ENCODE assay signal across 1 cellular context in the genomic region with DNA sequence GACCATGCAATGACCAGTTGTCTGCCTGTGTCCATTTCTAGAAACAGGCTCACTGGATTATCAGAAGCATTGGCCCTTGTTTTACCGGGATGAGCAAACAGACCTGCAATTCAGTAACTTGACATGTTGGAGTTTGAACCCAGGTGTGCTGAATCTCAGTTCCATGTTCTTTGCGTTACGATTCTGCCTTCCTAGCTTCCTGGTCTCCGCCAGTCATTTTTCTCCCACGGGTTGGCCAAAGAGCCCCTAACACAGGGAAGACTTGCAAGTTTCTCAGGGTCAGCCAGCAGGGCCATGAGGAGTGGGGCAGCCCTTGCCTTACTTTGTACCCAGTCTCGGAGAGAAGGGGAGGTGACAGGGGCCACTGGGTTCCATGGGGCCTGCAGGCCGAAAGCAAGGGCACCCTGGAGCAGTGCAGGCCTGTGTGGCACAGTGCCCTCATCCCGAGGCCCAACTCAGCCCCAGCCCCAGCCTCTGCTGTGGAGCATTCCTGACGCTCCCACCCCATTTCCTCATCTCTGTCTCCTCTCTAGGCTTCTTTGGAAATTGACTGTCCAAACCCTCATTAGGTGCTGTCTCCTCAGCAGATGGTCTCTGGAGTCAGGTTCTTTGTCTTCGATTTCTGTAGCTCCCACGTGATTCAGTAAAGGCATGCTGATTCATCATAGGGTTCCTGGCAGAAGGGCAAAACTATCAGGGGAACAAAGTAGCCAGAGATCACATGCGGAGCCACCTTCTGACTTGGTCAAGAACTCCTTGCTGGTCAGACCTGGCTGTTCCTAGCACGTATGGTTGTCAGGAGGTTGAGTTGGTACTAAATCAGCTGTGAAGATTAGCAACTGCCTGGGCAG.
TF ChIP-seq lines count a peak whose summit lies in the region.

No MANE protein-coding gene starts in this region.

TF ChIP-seq in HepG2, 621 proteins besides CTCF, POLR2A, EP300 and RAD21 (continued from another document and continues in another):
- TF ChIP-seq, protein P1, sequence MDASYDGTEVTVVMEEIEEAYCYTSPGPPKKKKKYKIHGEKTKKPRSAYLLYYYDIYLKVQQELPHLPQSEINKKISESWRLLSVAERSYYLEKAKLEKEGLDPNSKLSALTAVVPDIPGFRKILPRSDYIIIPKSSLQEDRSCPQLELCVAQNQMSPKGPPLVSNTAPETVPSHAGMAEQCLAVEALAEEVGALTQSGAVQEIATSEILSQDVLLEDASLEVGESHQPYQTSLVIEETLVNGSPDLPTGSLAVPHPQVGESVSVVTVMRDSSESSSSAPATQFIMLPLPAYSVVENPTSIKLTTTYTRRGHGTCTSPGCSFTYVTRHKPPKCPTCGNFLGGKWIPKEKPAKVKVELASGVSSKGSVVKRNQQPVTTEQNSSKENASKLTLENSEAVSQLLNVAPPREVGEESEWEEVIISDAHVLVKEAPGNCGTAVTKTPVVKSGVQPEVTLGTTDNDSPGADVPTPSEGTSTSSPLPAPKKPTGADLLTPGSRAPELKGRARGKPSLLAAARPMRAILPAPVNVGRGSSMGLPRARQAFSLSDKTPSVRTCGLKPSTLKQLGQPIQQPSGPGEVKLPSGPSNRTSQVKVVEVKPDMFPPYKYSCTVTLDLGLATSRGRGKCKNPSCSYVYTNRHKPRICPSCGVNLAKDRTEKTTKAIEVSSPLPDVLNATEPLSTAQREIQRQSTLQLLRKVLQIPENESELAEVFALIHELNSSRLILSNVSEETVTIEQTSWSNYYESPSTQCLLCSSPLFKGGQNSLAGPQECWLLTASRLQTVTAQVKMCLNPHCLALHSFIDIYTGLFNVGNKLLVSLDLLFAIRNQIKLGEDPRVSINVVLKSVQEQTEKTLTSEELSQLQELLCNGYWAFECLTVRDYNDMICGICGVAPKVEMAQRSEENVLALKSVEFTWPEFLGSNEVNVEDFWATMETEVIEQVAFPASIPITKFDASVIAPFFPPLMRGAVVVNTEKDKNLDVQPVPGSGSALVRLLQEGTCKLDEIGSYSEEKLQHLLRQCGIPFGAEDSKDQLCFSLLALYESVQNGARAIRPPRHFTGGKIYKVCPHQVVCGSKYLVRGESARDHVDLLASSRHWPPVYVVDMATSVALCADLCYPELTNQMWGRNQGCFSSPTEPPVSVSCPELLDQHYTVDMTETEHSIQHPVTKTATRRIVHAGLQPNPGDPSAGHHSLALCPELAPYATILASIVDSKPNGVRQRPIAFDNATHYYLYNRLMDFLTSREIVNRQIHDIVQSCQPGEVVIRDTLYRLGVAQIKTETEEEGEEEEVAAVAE (CRISPR knock-in tag; IDR thresholded peaks at IDR 0.05; ENCODE audit: borderline replicate concordance), result 0 out of 2 replicates have a peak, but pooled peaks have one; percentile 36
- TF ChIP-seq, protein P2, sequence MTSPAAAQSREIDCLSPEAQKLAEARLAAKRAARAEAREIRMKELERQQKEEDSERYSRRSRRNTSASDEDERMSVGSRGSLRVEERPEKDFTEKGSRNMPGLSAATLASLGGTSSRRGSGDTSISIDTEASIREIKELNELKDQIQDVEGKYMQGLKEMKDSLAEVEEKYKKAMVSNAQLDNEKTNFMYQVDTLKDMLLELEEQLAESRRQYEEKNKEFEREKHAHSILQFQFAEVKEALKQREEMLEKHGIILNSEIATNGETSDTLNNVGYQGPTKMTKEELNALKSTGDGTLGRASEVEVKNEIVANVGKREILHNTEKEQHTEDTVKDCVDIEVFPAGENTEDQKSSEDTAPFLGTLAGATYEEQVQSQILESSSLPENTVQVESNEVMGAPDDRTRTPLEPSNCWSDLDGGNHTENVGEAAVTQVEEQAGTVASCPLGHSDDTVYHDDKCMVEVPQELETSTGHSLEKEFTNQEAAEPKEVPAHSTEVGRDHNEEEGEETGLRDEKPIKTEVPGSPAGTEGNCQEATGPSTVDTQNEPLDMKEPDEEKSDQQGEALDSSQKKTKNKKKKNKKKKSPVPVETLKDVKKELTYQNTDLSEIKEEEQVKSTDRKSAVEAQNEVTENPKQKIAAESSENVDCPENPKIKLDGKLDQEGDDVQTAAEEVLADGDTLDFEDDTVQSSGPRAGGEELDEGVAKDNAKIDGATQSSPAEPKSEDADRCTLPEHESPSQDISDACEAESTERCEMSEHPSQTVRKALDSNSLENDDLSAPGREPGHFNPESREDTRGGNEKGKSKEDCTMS (CRISPR knock-in tag; conservative IDR thresholded peaks at IDR 0.05), result no peak
- 0 out of 2 replicates have a peak, but pooled peaks have one; percentile 42 for TF ChIP-seq HMG20B (CRISPR knock-in tag; conservative IDR thresholded peaks at IDR 0.05)
- peak; percentile 91 for TF ChIP-seq ZNF350 (CRISPR knock-in tag; IDR thresholded peaks at IDR 0.05; ENCODE audit: borderline replicate concordance, low read depth)
- TF ChIP-seq, protein P3, sequence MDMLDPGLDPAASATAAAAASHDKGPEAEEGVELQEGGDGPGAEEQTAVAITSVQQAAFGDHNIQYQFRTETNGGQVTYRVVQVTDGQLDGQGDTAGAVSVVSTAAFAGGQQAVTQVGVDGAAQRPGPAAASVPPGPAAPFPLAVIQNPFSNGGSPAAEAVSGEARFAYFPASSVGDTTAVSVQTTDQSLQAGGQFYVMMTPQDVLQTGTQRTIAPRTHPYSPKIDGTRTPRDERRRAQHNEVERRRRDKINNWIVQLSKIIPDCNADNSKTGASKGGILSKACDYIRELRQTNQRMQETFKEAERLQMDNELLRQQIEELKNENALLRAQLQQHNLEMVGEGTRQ (IDR thresholded peaks at IDR 0.05; ENCODE audit: low read depth, low read length), result peak; percentile 34; the same call in 1 of the 2 replicates
- TF ChIP-seq, protein P3 (CRISPR knock-in tag; IDR thresholded peaks at IDR 0.05; ENCODE audit: borderline replicate concordance), result no peak; the same call in 1 of the 2 replicates
- no peak for TF ChIP-seq JARID2 (CRISPR knock-in tag; IDR thresholded peaks at IDR 0.05; ENCODE audit: insufficient replicate concordance)
- no peak for TF ChIP-seq REXO4 (CRISPR knock-in tag; IDR thresholded peaks at IDR 0.05; ENCODE audit: borderline replicate concordance)
- peak; percentile 42; the same call in 1 of the 2 replicates for TF ChIP-seq ZNF12 (CRISPR knock-in tag; IDR thresholded peaks at IDR 0.05)
- peak; percentile 27; the same call in 1 of the 2 replicates for TF ChIP-seq SIX4 (CRISPR knock-in tag; IDR thresholded peaks at IDR 0.05)
- peak; percentile 50; the same call in 1 of the 2 replicates for TF ChIP-seq HHEX (CRISPR knock-in tag; IDR thresholded peaks at IDR 0.05)
- no peak for TF ChIP-seq JDP2 (CRISPR knock-in tag; IDR thresholded peaks at IDR 0.05; ENCODE audit: borderline replicate concordance)
- TF ChIP-seq GZF1 (CRISPR knock-in tag; IDR thresholded peaks at IDR 0.05), result no peak
- peak; percentile 92 for TF ChIP-seq GFI1 (CRISPR knock-in tag; IDR thresholded peaks at IDR 0.05; ENCODE audit: borderline replicate concordance)
- peak; percentile 94 for TF ChIP-seq HNF4G (IDR thresholded peaks at IDR 0.05; ENCODE audit: borderline replicate concordance, low read depth, low read length)
- TF ChIP-seq HNF4G (CRISPR knock-in tag; IDR thresholded peaks at IDR 0.05; ENCODE audit: borderline replicate concordance, low read depth), result peak; percentile 87; the same call in 1 of the 2 replicates
- 0 out of 2 replicates have a peak, but pooled peaks have one; percentile 15 for TF ChIP-seq NFYB (CRISPR knock-in tag; IDR thresholded peaks at IDR 0.05)
- TF ChIP-seq, protein P4, sequence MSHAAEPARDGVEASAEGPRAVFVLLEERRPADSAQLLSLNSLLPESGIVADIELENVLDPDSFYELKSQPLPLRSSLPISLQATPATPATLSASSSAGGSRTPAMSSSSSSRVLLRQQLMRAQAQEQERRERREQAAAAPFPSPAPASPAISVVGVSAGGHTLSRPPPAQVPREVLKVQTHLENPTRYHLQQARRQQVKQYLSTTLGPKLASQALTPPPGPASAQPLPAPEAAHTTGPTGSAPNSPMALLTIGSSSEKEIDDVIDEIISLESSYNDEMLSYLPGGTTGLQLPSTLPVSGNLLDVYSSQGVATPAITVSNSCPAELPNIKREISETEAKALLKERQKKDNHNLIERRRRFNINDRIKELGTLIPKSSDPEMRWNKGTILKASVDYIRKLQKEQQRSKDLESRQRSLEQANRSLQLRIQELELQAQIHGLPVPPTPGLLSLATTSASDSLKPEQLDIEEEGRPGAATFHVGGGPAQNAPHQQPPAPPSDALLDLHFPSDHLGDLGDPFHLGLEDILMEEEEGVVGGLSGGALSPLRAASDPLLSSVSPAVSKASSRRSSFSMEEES (CRISPR knock-in tag; IDR thresholded peaks at IDR 0.05), result peak; percentile 40; the same call in 1 of the 2 replicates
- no peak for TF ChIP-seq SAFB2 (CRISPR knock-in tag; IDR thresholded peaks at IDR 0.05; ENCODE audit: borderline replicate concordance, low read depth)
- TF ChIP-seq TEAD3 (CRISPR knock-in tag; optimal IDR thresholded peaks at IDR 0.05; ENCODE audit: borderline replicate concordance), result peak; percentile 85
- TF ChIP-seq RFX3 (CRISPR knock-in tag; IDR thresholded peaks at IDR 0.05), result 0 out of 2 replicates have a peak, but pooled peaks have one; percentile 25
- TF ChIP-seq ZNF713 (CRISPR knock-in tag; IDR thresholded peaks at IDR 0.05), result 0 out of 2 replicates have a peak, but pooled peaks have one; percentile 98
- TF ChIP-seq, protein P5, sequence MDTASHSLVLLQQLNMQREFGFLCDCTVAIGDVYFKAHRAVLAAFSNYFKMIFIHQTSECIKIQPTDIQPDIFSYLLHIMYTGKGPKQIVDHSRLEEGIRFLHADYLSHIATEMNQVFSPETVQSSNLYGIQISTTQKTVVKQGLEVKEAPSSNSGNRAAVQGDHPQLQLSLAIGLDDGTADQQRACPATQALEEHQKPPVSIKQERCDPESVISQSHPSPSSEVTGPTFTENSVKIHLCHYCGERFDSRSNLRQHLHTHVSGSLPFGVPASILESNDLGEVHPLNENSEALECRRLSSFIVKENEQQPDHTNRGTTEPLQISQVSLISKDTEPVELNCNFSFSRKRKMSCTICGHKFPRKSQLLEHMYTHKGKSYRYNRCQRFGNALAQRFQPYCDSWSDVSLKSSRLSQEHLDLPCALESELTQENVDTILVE (CRISPR knock-in tag; IDR thresholded peaks at IDR 0.05), result peak; percentile 35; the same call in 1 of the 2 replicates
- peak; percentile 42; the same call in 1 of the 2 replicates for TF ChIP-seq CREM (IDR thresholded peaks at IDR 0.05)
- no peak for TF ChIP-seq CREM (CRISPR knock-in tag; IDR thresholded peaks at IDR 0.05)
- TF ChIP-seq, protein P6, sequence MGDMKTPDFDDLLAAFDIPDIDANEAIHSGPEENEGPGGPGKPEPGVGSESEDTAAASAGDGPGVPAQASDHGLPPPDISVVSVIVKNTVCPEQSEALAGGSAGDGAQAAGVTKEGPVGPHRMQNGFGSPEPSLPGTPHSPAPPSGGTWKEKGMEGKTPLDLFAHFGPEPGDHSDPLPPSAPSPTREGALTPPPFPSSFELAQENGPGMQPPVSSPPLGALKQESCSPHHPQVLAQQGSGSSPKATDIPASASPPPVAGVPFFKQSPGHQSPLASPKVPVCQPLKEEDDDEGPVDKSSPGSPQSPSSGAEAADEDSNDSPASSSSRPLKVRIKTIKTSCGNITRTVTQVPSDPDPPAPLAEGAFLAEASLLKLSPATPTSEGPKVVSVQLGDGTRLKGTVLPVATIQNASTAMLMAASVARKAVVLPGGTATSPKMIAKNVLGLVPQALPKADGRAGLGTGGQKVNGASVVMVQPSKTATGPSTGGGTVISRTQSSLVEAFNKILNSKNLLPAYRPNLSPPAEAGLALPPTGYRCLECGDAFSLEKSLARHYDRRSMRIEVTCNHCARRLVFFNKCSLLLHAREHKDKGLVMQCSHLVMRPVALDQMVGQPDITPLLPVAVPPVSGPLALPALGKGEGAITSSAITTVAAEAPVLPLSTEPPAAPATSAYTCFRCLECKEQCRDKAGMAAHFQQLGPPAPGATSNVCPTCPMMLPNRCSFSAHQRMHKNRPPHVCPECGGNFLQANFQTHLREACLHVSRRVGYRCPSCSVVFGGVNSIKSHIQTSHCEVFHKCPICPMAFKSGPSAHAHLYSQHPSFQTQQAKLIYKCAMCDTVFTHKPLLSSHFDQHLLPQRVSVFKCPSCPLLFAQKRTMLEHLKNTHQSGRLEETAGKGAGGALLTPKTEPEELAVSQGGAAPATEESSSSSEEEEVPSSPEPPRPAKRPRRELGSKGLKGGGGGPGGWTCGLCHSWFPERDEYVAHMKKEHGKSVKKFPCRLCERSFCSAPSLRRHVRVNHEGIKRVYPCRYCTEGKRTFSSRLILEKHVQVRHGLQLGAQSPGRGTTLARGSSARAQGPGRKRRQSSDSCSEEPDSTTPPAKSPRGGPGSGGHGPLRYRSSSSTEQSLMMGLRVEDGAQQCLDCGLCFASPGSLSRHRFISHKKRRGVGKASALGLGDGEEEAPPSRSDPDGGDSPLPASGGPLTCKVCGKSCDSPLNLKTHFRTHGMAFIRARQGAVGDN (CRISPR knock-in tag; IDR thresholded peaks at IDR 0.05), result peak; percentile 100
- TF ChIP-seq YEATS4 (CRISPR knock-in tag; IDR thresholded peaks at IDR 0.05; ENCODE audit: borderline replicate concordance), result peak; percentile 81; the same call in 1 of the 2 replicates
- TF ChIP-seq, protein P7, sequence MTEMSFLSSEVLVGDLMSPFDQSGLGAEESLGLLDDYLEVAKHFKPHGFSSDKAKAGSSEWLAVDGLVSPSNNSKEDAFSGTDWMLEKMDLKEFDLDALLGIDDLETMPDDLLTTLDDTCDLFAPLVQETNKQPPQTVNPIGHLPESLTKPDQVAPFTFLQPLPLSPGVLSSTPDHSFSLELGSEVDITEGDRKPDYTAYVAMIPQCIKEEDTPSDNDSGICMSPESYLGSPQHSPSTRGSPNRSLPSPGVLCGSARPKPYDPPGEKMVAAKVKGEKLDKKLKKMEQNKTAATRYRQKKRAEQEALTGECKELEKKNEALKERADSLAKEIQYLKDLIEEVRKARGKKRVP (CRISPR knock-in tag; IDR thresholded peaks at IDR 0.05), result peak in 1 of 2 experiments; percentile 75; a peak in 2 of 4 replicates
- TF ChIP-seq ZSCAN20 (CRISPR knock-in tag; IDR thresholded peaks at IDR 0.05; ENCODE audit: borderline replicate concordance), result peak; percentile 69
- peak; percentile 99; the same call in 1 of the 2 replicates for TF ChIP-seq ZNF839 (CRISPR knock-in tag; IDR thresholded peaks at IDR 0.05; ENCODE audit: borderline replicate concordance)
- no peak for TF ChIP-seq IRX3 (CRISPR knock-in tag; IDR thresholded peaks at IDR 0.05; ENCODE audit: borderline replicate concordance, low read depth)
- TF ChIP-seq, protein P8, sequence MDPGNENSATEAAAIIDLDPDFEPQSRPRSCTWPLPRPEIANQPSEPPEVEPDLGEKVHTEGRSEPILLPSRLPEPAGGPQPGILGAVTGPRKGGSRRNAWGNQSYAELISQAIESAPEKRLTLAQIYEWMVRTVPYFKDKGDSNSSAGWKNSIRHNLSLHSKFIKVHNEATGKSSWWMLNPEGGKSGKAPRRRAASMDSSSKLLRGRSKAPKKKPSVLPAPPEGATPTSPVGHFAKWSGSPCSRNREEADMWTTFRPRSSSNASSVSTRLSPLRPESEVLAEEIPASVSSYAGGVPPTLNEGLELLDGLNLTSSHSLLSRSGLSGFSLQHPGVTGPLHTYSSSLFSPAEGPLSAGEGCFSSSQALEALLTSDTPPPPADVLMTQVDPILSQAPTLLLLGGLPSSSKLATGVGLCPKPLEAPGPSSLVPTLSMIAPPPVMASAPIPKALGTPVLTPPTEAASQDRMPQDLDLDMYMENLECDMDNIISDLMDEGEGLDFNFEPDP (CRISPR knock-in tag; conservative IDR thresholded peaks at IDR 0.05), result no peak
- TF ChIP-seq SOX13 (IDR thresholded peaks at IDR 0.05), result peak; percentile 44; the same call in 1 of the 2 replicates
- peak; percentile 53 to 91; a peak in 2 of 4 replicates for TF ChIP-seq SOX13 (CRISPR knock-in tag; conservative IDR thresholded peaks at IDR 0.05 in 1 of 2, IDR thresholded peaks at IDR 0.05 in 1 of 2)
- TF ChIP-seq ZNF549 (CRISPR knock-in tag; IDR thresholded peaks at IDR 0.05), result peak; percentile 93
